1 cellular context compared by ENCODE assay signal in the genomic region with DNA sequence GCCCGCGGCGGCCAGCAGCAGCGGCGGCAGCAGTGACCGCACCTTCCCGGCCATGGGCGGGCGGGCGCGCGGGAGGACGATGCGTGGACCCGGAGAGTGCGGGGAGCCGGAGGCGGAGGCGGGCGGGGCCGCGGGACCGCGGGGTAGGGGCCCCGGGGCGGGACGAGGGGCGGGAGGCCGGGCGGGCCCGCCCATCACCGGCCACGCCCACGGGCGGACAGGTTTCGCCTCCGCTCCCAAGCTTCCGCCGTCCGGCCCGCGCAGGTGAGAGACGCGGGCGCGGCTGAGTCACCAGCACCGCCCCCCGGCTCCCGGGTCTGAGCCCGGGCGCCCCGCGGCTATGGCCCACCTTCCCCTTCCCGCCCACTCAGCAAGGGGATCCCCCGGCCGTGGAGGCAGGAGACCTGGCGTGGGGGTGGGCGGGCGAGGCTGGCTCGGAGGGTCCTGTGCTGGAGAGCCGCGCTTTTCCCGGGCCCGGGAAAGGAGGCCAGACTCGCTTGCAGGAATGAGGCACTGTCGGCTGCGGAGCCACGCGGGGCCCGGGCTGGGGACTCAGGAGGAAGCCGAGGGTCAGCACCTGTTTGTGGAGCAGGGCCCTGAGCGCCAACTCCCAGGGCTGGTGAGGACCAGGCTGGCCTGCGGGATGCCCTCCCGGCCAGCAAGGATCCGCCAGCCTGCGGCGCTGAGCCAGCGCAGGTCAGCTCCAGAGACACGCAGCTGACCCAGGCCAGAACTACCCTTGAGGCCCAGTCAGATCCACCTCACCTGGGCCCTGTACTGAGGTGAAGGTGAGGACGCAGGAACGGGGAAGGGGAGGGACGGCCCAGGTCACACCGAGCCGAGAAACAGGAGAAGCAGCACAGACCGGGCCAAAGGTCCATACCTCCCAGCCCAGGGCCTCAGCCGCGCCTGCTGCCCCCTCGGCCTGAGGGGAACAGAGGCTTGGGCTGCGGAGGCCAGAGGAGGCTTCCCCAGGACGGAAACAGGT.
TF ChIP-seq lines count a peak whose summit lies in the region.

A gene (minus strand): TSS at position 118 of the 988 bp plus-strand sequence. CDS start 64 bp downstream, at position 54.

TF ChIP-seq in HepG2, 621 proteins besides CTCF, POLR2A, EP300 and RAD21 (continued from another document and continues in another):
- TF ChIP-seq MAF1 (CRISPR knock-in tag; IDR thresholded peaks at IDR 0.05; ENCODE audit: borderline replicate concordance) (no peak), ZNF10 (CRISPR knock-in tag; IDR thresholded peaks at IDR 0.05; ENCODE audit: borderline replicate concordance, low read depth) (no peak), MIER2 (CRISPR knock-in tag; IDR thresholded peaks at IDR 0.05) (no peak), ZFP41 (CRISPR knock-in tag; IDR thresholded peaks at IDR 0.05; ENCODE audit: borderline replicate concordance) (0 out of 2 replicates have a peak, but pooled peaks have one; percentile 28), TCF7 (IDR thresholded peaks at IDR 0.05; ENCODE audit: low read depth) (no peak), ZNF543 (CRISPR knock-in tag; IDR thresholded peaks at IDR 0.05) (peak; percentile 72; the same call in 1 of the 2 replicates), ZFX (CRISPR knock-in tag; IDR thresholded peaks at IDR 0.05; ENCODE audit: low read depth) (peak; percentile 75), ZNF790 (CRISPR knock-in tag; IDR thresholded peaks at IDR 0.05; ENCODE audit: borderline replicate concordance) (peak; percentile 50; the same call in 1 of the 2 replicates), ZNF615 (CRISPR knock-in tag; IDR thresholded peaks at IDR 0.05; ENCODE audit: borderline replicate concordance) (no peak), HIVEP1 (CRISPR knock-in tag; IDR thresholded peaks at IDR 0.05) (no peak), ZNF562 (CRISPR knock-in tag; IDR thresholded peaks at IDR 0.05; ENCODE audit: borderline replicate concordance) (no peak), SOX6 (IDR thresholded peaks at IDR 0.05) (no peak), SOX6 (CRISPR knock-in tag; IDR thresholded peaks at IDR 0.05) (no peak), ELF3 (CRISPR knock-in tag; IDR thresholded peaks at IDR 0.05) (peak; percentile 32; the same call in 1 of the 2 replicates), ZFP36L1 (CRISPR knock-in tag; IDR thresholded peaks at IDR 0.05) (no peak), CCDC6 (CRISPR knock-in tag; IDR thresholded peaks at IDR 0.05) (no peak; the same call in 1 of the 2 replicates), NR2F2 (IDR thresholded peaks at IDR 0.05; ENCODE audit: borderline replicate concordance, low read depth) (peak; percentile 5; the same call in 1 of the 2 replicates), U2AF1 (optimal IDR thresholded peaks at IDR 0.05; ENCODE audit: low read depth, low read length) (no peak), TBP (CRISPR knock-in tag; IDR thresholded peaks at IDR 0.05) (peak; percentile 51; the same call in 1 of the 2 replicates), ZSCAN12 (CRISPR knock-in tag; IDR thresholded peaks at IDR 0.05) (0 out of 2 replicates have a peak, but pooled peaks have one; percentile 47), ZFY (CRISPR knock-in tag; IDR thresholded peaks at IDR 0.05) (peak; percentile 85), PHF20 (CRISPR knock-in tag; IDR thresholded peaks at IDR 0.05) (0 out of 2 replicates have a peak, but pooled peaks have one; percentile 10), HNRNPL (IDR thresholded peaks at IDR 0.05; ENCODE audit: low read depth, low read length) (no peak), ZSCAN20 (CRISPR knock-in tag; IDR thresholded peaks at IDR 0.05; ENCODE audit: borderline replicate concordance) (0 out of 2 replicates have a peak, but pooled peaks have one; percentile 42), WIZ (CRISPR knock-in tag; IDR thresholded peaks at IDR 0.05) (peak; percentile 54; the same call in 1 of the 2 replicates), ZFYVE20 (CRISPR knock-in tag; IDR thresholded peaks at IDR 0.05; ENCODE audit: borderline replicate concordance, low read depth) (peak; percentile 76; the same call in 1 of the 2 replicates), ZNF124 (CRISPR knock-in tag; IDR thresholded peaks at IDR 0.05) (no peak), ZNF350 (CRISPR knock-in tag; IDR thresholded peaks at IDR 0.05; ENCODE audit: borderline replicate concordance, low read depth) (no peak; the same call in 1 of the 2 replicates)
- TF ChIP-seq, protein P1, sequence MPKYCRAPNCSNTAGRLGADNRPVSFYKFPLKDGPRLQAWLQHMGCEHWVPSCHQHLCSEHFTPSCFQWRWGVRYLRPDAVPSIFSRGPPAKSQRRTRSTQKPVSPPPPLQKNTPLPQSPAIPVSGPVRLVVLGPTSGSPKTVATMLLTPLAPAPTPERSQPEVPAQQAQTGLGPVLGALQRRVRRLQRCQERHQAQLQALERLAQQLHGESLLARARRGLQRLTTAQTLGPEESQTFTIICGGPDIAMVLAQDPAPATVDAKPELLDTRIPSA (CRISPR knock-in tag; IDR thresholded peaks at IDR 0.05; ENCODE audit: borderline replicate concordance), result no peak
- TF ChIP-seq, protein P2, sequence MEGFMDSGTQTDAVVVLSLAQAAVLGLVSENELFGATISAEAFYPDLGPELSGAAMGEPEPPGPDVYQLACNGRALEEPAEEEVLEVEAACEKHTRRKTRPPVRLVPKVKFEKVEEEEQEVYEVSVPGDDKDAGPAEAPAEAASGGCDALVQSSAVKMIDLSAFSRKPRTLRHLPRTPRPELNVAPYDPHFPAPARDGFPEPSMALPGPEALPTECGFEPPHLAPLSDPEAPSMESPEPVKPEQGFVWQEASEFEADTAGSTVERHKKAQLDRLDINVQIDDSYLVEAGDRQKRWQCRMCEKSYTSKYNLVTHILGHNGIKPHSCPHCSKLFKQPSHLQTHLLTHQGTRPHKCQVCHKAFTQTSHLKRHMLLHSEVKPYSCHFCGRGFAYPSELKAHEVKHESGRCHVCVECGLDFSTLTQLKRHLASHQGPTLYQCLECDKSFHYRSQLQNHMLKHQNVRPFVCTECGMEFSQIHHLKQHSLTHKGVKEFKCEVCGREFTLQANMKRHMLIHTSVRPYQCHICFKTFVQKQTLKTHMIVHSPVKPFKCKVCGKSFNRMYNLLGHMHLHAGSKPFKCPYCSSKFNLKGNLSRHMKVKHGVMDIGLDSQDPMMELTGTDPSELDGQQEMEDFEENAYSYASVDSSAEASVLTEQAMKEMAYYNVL (CRISPR knock-in tag; IDR thresholded peaks at IDR 0.05; ENCODE audit: borderline replicate concordance), result no peak; the same call in none of the 2 replicates
- TF ChIP-seq, protein P3, sequence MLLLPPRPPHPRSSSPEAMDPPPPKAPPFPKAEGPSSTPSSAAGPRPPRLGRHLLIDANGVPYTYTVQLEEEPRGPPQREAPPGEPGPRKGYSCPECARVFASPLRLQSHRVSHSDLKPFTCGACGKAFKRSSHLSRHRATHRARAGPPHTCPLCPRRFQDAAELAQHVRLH (CRISPR knock-in tag; IDR thresholded peaks at IDR 0.05; ENCODE audit: borderline replicate concordance, low read depth), result 0 out of 2 replicates have a peak, but pooled peaks have one; percentile 17
- TF ChIP-seq, protein P4, sequence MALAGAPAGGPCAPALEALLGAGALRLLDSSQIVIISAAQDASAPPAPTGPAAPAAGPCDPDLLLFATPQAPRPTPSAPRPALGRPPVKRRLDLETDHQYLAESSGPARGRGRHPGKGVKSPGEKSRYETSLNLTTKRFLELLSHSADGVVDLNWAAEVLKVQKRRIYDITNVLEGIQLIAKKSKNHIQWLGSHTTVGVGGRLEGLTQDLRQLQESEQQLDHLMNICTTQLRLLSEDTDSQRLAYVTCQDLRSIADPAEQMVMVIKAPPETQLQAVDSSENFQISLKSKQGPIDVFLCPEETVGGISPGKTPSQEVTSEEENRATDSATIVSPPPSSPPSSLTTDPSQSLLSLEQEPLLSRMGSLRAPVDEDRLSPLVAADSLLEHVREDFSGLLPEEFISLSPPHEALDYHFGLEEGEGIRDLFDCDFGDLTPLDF (CRISPR knock-in tag; IDR thresholded peaks at IDR 0.05), result peak; percentile 51; the same call in 1 of the 2 replicates
- TF ChIP-seq, protein P5, sequence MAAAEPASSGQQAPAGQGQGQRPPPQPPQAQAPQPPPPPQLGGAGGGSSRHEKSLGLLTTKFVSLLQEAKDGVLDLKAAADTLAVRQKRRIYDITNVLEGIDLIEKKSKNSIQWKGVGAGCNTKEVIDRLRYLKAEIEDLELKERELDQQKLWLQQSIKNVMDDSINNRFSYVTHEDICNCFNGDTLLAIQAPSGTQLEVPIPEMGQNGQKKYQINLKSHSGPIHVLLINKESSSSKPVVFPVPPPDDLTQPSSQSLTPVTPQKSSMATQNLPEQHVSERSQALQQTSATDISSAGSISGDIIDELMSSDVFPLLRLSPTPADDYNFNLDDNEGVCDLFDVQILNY (CRISPR knock-in tag; conservative IDR thresholded peaks at IDR 0.05), result no peak
- TF ChIP-seq, protein P6, sequence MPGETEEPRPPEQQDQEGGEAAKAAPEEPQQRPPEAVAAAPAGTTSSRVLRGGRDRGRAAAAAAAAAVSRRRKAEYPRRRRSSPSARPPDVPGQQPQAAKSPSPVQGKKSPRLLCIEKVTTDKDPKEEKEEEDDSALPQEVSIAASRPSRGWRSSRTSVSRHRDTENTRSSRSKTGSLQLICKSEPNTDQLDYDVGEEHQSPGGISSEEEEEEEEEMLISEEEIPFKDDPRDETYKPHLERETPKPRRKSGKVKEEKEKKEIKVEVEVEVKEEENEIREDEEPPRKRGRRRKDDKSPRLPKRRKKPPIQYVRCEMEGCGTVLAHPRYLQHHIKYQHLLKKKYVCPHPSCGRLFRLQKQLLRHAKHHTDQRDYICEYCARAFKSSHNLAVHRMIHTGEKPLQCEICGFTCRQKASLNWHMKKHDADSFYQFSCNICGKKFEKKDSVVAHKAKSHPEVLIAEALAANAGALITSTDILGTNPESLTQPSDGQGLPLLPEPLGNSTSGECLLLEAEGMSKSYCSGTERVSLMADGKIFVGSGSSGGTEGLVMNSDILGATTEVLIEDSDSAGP (CRISPR knock-in tag; IDR thresholded peaks at IDR 0.05; ENCODE audit: borderline replicate concordance), result no peak
- TF ChIP-seq, protein P7, sequence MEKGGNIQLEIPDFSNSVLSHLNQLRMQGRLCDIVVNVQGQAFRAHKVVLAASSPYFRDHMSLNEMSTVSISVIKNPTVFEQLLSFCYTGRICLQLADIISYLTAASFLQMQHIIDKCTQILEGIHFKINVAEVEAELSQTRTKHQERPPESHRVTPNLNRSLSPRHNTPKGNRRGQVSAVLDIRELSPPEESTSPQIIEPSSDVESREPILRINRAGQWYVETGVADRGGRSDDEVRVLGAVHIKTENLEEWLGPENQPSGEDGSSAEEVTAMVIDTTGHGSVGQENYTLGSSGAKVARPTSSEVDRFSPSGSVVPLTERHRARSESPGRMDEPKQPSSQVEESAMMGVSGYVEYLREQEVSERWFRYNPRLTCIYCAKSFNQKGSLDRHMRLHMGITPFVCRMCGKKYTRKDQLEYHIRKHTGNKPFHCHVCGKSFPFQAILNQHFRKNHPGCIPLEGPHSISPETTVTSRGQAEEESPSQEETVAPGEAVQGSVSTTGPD (CRISPR knock-in tag; IDR thresholded peaks at IDR 0.05), result no peak
- TF ChIP-seq, protein P8, sequence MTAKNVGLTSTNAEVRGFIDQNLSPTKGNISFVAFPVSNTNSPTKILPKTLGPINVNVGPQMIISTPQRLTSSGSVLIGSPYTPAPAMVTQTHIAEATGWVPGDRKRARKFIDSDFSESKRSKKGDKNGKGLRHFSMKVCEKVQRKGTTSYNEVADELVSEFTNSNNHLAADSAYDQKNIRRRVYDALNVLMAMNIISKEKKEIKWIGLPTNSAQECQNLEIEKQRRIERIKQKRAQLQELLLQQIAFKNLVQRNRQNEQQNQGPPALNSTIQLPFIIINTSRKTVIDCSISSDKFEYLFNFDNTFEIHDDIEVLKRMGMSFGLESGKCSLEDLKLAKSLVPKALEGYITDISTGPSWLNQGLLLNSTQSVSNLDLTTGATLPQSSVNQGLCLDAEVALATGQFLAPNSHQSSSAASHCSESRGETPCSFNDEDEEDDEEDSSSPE (CRISPR knock-in tag; IDR thresholded peaks at IDR 0.05), result peak; percentile 72; the same call in 1 of the 2 replicates
- TF ChIP-seq, protein P9, sequence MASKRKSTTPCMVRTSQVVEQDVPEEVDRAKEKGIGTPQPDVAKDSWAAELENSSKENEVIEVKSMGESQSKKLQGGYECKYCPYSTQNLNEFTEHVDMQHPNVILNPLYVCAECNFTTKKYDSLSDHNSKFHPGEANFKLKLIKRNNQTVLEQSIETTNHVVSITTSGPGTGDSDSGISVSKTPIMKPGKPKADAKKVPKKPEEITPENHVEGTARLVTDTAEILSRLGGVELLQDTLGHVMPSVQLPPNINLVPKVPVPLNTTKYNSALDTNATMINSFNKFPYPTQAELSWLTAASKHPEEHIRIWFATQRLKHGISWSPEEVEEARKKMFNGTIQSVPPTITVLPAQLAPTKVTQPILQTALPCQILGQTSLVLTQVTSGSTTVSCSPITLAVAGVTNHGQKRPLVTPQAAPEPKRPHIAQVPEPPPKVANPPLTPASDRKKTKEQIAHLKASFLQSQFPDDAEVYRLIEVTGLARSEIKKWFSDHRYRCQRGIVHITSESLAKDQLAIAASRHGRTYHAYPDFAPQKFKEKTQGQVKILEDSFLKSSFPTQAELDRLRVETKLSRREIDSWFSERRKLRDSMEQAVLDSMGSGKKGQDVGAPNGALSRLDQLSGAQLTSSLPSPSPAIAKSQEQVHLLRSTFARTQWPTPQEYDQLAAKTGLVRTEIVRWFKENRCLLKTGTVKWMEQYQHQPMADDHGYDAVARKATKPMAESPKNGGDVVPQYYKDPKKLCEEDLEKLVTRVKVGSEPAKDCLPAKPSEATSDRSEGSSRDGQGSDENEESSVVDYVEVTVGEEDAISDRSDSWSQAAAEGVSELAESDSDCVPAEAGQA (IDR thresholded peaks at IDR 0.05; ENCODE audit: low read depth), result no peak
- TF ChIP-seq, protein P9 (CRISPR knock-in tag; IDR thresholded peaks at IDR 0.05; ENCODE audit: borderline replicate concordance), result 0 out of 2 replicates have a peak, but pooled peaks have one; percentile 72
- TF ChIP-seq, protein P10, sequence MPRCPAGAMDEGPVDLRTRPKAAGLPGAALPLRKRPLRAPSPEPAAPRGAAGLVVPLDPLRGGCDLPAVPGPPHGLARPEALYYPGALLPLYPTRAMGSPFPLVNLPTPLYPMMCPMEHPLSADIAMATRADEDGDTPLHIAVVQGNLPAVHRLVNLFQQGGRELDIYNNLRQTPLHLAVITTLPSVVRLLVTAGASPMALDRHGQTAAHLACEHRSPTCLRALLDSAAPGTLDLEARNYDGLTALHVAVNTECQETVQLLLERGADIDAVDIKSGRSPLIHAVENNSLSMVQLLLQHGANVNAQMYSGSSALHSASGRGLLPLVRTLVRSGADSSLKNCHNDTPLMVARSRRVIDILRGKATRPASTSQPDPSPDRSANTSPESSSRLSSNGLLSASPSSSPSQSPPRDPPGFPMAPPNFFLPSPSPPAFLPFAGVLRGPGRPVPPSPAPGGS (CRISPR knock-in tag; IDR thresholded peaks at IDR 0.05), result no peak; the same call in 1 of the 2 replicates
